ENCODE assay signal across 15 cellular contexts in genomic region chr12:47394070-47394469, GRCh38.
DNase-seq lines count a peak whose midpoint lies in the region; ATAC-seq, FAIRE-seq and TF ChIP-seq lines count a peak whose summit lies in the region.
"Had no signal": no experiment of that assay in that cellular context is flagged by ENCODE, and none has a peak within 500 bp of the region (broad histone marks: within the 10 kb centered on the region; RNA-seq: fewer than 3 reads in every experiment).

No MANE protein-coding gene starts in this region.

- H3K4me1 ChIP-seq in rectal smooth muscle tissue (ENCODE audit: control insufficient read depth, insufficient read depth, low read length) (peaks cover 12% of the 10 kb centered on the region), upper lobe of left lung (peaks cover 9 to 11% (median 10%) of the 10 kb centered on the region in 4 donors)

- H3K4me3 ChIP-seq in rectal smooth muscle tissue (ENCODE audit: low read length), result no peak overlapping the region
- no peak overlapping the region for H3K4me3 ChIP-seq in upper lobe of left lung
- H3K4me3 ChIP-seq: lung, ovary had no signal

- peaks cover 22% of the 10 kb centered on the region for H3K36me3 Mint-ChIP-seq in T-helper 1 cell treated with Interleukin-12 subunit alpha and Interleukin-12 subunit beta and Interleukin-4 antibody, amounts not matched to agents 30 μg/mL and 1 μg/mL, for 36 hours (ENCODE audit: low read depth)
- H3K36me3 Mint-ChIP-seq in activated naive CD8-positive, alpha-beta T cell treated with anti-CD3 and anti-CD28 coated beads for 36 hours, result peaks cover 54% of the 10 kb centered on the region

- TF ChIP-seq CTCF in upper lobe of left lung (IDR thresholded peaks at IDR 0.05), result no peak

- H3K4me1 Mint-ChIP-seq in T-helper 1 cell treated with Interleukin-12 subunit alpha and Interleukin-12 subunit beta and Interleukin-4 antibody, amounts not matched to agents 30 μg/mL and 1 μg/mL, for 36 hours (ENCODE audit: low read depth), result peaks cover 74% of the 10 kb centered on the region
- H3K4me1 Mint-ChIP-seq in activated naive CD8-positive, alpha-beta T cell treated with anti-CD3 and anti-CD28 coated beads for 36 hours, result peaks cover 85% of the 10 kb centered on the region

- H3K27me3 Mint-ChIP-seq in T-helper 1 cell treated with Interleukin-12 subunit alpha and Interleukin-12 subunit beta and Interleukin-4 antibody, amounts not matched to agents 30 μg/mL and 1 μg/mL, for 36 hours (ENCODE audit: low read depth), result no peaks in the 10 kb centered on the region
- H3K27me3 Mint-ChIP-seq in activated naive CD8-positive, alpha-beta T cell treated with anti-CD3 and anti-CD28 coated beads for 36 hours, result no peaks in the 10 kb centered on the region

- FAIRE-seq in RCC 7860 (lab: Jason Lieb, UNC), result peak; percentile 14
- FAIRE-seq: A204.1 had no signal

- peaks cover 8% of the 10 kb centered on the region for H3K9me3 Mint-ChIP-seq in T-helper 1 cell treated with Interleukin-12 subunit alpha and Interleukin-12 subunit beta and Interleukin-4 antibody, amounts not matched to agents 30 μg/mL and 1 μg/mL, for 36 hours
- peaks cover 18% of the 10 kb centered on the region for H3K9me3 Mint-ChIP-seq in activated naive CD8-positive, alpha-beta T cell treated with anti-CD3 and anti-CD28 coated beads for 36 hours

- TF ChIP-seq POLR2A in upper lobe of left lung (IDR thresholded peaks at IDR 0.05), result no peak

- peak overlapping the region; percentile 85 for H3K27ac Mint-ChIP-seq in T-helper 1 cell treated with Interleukin-12 subunit alpha and Interleukin-12 subunit beta and Interleukin-4 antibody, amounts not matched to agents 30 μg/mL and 1 μg/mL, for 36 hours
- H3K27ac Mint-ChIP-seq in activated naive CD8-positive, alpha-beta T cell treated with anti-CD3 and anti-CD28 coated beads for 36 hours, result peak overlapping the region; percentile 100
- H3K27ac Mint-ChIP-seq: H9 had no signal

- H3K36me3 ChIP-seq in rectal smooth muscle tissue (ENCODE audit: control insufficient read depth, insufficient read depth, low read length), result no peaks in the 10 kb centered on the region
- H3K36me3 ChIP-seq in upper lobe of left lung, result no peaks in the 10 kb centered on the region
- H3K36me3 ChIP-seq: ovary had no signal

- H3K9me3 ChIP-seq in upper lobe of left lung, result peaks cover 0 to 7% (median 5%) of the 10 kb centered on the region in 4 donors
- H3K9me3 ChIP-seq: ovary had no signal

- WGBS in upper lobe of left lung, 2 donors, result 63 to 65% methylated on average over 4 of the region's 4 CpGs

- peak overlapping the region; percentile 43 for H3K27ac ChIP-seq in rectal smooth muscle tissue (ENCODE audit: low read depth, low read length)
- peak overlapping the region in 1 of 4 donors; percentile 28 for H3K27ac ChIP-seq in upper lobe of left lung

- ATAC-seq in GM21576 (IDR thresholded peaks at IDR 0.05; ENCODE audit: unreplicated experiment), result no peak
- no peak for ATAC-seq in upper lobe of left lung (ENCODE audit: low FRiP score in 2 of 2)

- no peak for DNase-seq in T-helper 1 cell
- peak; percentile 54 for DNase-seq in RCC 7860 (ENCODE audit: low spot score)
- no peak for DNase-seq in activated naive CD8-positive, alpha-beta T cell treated with anti-CD3 and anti-CD28 coated beads for 36 hours
- DNase-seq in retina, result no peak
- no peak for DNase-seq in upper lobe of left lung
- DNase-seq: cerebellar nuclear complex, erythroblast, H9, NCI-H1694 treated with DMSO at 0.1 percent for 48 hours, ovary had no signal

- no peak overlapping the region for H3K4me3 Mint-ChIP-seq in T-helper 1 cell treated with Interleukin-12 subunit alpha and Interleukin-12 subunit beta and Interleukin-4 antibody, amounts not matched to agents 30 μg/mL and 1 μg/mL, for 36 hours
- H3K4me3 Mint-ChIP-seq in activated naive CD8-positive, alpha-beta T cell treated with anti-CD3 and anti-CD28 coated beads for 36 hours, result peak overlapping the region; percentile 73
- H3K4me3 Mint-ChIP-seq: H9 had no signal

- no peak for TF ChIP-seq EP300 in upper lobe of left lung (IDR thresholded peaks at IDR 0.05)

- H3K27me3 ChIP-seq in rectal smooth muscle tissue (ENCODE audit: control insufficient read depth, insufficient read depth, low read length) (no peaks in the 10 kb centered on the region), upper lobe of left lung (no peaks in the 10 kb centered on the region)
- H3K27me3 ChIP-seq: ovary had no signal

- no peak overlapping the region for H3K9ac ChIP-seq in rectal smooth muscle tissue (ENCODE audit: low read length)
